In the genomic region with DNA sequence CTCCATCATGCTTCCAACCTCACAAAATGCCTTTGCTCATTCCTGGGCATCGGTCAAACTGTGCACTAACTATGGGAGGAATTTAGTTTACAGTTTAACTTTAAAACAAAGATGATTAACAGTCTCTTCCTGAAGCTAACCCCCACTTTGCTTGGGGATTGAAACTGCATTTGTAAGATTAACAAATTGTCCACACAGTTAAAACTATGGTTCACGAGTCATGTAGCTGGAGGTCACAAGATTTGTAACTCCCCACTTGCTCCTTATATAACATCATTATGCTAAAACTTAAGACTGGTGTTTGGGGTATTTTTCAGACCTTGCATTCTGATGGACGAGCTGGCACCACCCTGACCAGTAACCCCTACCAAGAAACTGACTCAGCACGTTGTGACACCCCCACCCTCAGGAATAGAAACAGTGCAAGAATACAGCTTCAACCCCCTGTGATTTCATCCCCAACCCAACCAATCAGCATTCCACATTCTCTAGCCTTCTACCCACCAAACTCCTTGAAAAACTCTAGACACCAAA, we compare ENCODE assay signal across 23 cellular contexts.
DNase-seq lines count a peak whose midpoint lies in the region; ATAC-seq, FAIRE-seq and TF ChIP-seq lines count a peak whose summit lies in the region.
"Had no signal": no experiment of that assay in that cellular context is flagged by ENCODE, and none has a peak within 500 bp of the region (broad histone marks: within the 10 kb centered on the region; RNA-seq: fewer than 3 reads in every experiment).

No MANE protein-coding gene starts in this region.

- no peak overlapping the region for H3K4me3 Mint-ChIP-seq in nephron progenitor cell
- no peak overlapping the region for H3K4me3 Mint-ChIP-seq in activated T-cell treated with anti-CD3 and anti-CD28 coated beads, Interleukin-2, amount 50 U/mL, for 72 hours
- H3K4me3 Mint-ChIP-seq: activated CD8-positive, alpha-beta memory T cell treated with anti-CD3 and anti-CD28 coated beads, Interleukin-2, amount 10 ng/mL, durations not matched to agents 7 days and 5 days; brain; dendritic cell treated with granulocyte-macrophage colony-stimulating factor and Interleukin-4, amounts not matched to agents 40 ng/mL and 50 ng/mL, for 4 days; naive thymus-derived CD4-positive, alpha-beta T cell; stimulated activated naive CD8-positive, alpha-beta T cell treated with anti-CD3 and anti-CD28 coated beads, Interleukin-15, amount 100 ng/mL, for 72 hours had no signal

- TF ChIP-seq CTCF in AG09309 (IDR thresholded peaks at IDR 0.05; ENCODE audit: control insufficient read depth, insufficient read depth, low read depth, low read length, missing control alignments) = no peak
- no peak for TF ChIP-seq CTCF in fibroblast of the aortic adventitia (IDR thresholded peaks at IDR 0.05; ENCODE audit: insufficient read depth, low read length)
- no peak for TF ChIP-seq CTCF in nephron progenitor cell (IDR thresholded peaks at IDR 0.05)

- FAIRE-seq in RCC 7860 (lab: Jason Lieb, UNC) = peak; percentile 98
- FAIRE-seq: GM12892 had no signal

- DNase-seq in AG09309 (ENCODE audit: low read depth) (peak; percentile 0), RCC 7860 (ENCODE audit: low spot score) (peak; percentile 85), fibroblast of the aortic adventitia (ENCODE audit: low read depth) (peak; percentile 21), nephron progenitor cell (no peak), NCI-H146 (lab: John Stamatoyannopoulos, UW) (no peak), midbrain (lab: John Stamatoyannopoulos, UW) (no peak)
- DNase-seq in activated T-cell treated with anti-CD3 and anti-CD28 coated beads, Interleukin-2, amount 50 U/mL, for 72 hours = no peak
- DNase-seq: activated CD8-positive, alpha-beta memory T cell treated with anti-CD3 and anti-CD28 coated beads, Interleukin-2, amount 10 ng/mL, durations not matched to agents 7 days and 5 days; AML-193; Caco-2; erythroblast; hippocampal formation; left ventricle myocardium superior; naive thymus-derived CD4-positive, alpha-beta T cell; NCI-H187 treated with DMSO at 0.1 percent for 48 hours; NCI-H524; stimulated activated naive CD8-positive, alpha-beta T cell treated with anti-CD3 and anti-CD28 coated beads, Interleukin-15, amount 100 ng/mL, for 72 hours; T1000 had no signal

- H3K4me3 ChIP-seq in AG09309 (ENCODE audit: control insufficient read depth, low read depth, low read length) (no peak overlapping the region), fibroblast of the aortic adventitia (ENCODE audit: low read depth, low read length) (no peak overlapping the region)
- H3K4me3 ChIP-seq: SJSA1 had no signal

- peak overlapping the region; percentile 84 for H3K27ac Mint-ChIP-seq in nephron progenitor cell
- H3K27ac Mint-ChIP-seq in activated T-cell treated with anti-CD3 and anti-CD28 coated beads, Interleukin-2, amount 50 U/mL, for 72 hours = no peak overlapping the region
- H3K27ac Mint-ChIP-seq: activated CD8-positive, alpha-beta memory T cell treated with anti-CD3 and anti-CD28 coated beads, Interleukin-2, amount 10 ng/mL, durations not matched to agents 7 days and 5 days; dendritic cell treated with granulocyte-macrophage colony-stimulating factor and Interleukin-4, amounts not matched to agents 40 ng/mL and 50 ng/mL, for 4 days had no signal

- peaks cover 11% of the 10 kb centered on the region for H3K36me3 Mint-ChIP-seq in nephron progenitor cell (ENCODE audit: low read depth)
- H3K36me3 Mint-ChIP-seq in activated T-cell treated with anti-CD3 and anti-CD28 coated beads, Interleukin-2, amount 50 U/mL, for 72 hours (ENCODE audit: insufficient read depth in 2 of 2) = no peaks in the 10 kb centered on the region

- no peaks in the 10 kb centered on the region for H3K9me3 Mint-ChIP-seq in nephron progenitor cell
- H3K9me3 Mint-ChIP-seq in activated T-cell treated with anti-CD3 and anti-CD28 coated beads, Interleukin-2, amount 50 U/mL, for 72 hours = no peaks in the 10 kb centered on the region
- H3K9me3 Mint-ChIP-seq: dendritic cell treated with granulocyte-macrophage colony-stimulating factor and Interleukin-4, amounts not matched to agents 40 ng/mL and 50 ng/mL, for 4 days; naive thymus-derived CD4-positive, alpha-beta T cell; stimulated activated naive CD8-positive, alpha-beta T cell treated with anti-CD3 and anti-CD28 coated beads, Interleukin-15, amount 100 ng/mL, for 72 hours had no signal

- no peaks in the 10 kb centered on the region for H3K4me1 Mint-ChIP-seq in nephron progenitor cell
- H3K4me1 Mint-ChIP-seq in activated T-cell treated with anti-CD3 and anti-CD28 coated beads, Interleukin-2, amount 50 U/mL, for 72 hours (ENCODE audit: low read depth) = no peaks in the 10 kb centered on the region
- H3K4me1 Mint-ChIP-seq: activated CD8-positive, alpha-beta memory T cell treated with anti-CD3 and anti-CD28 coated beads, Interleukin-2, amount 10 ng/mL, durations not matched to agents 7 days and 5 days; stimulated activated naive CD8-positive, alpha-beta T cell treated with anti-CD3 and anti-CD28 coated beads, Interleukin-15, amount 100 ng/mL, for 72 hours had no signal

- no peak for ATAC-seq in activated T-cell treated with anti-CD3 and anti-CD28 coated beads, Interleukin-2, amount 50 U/mL, for 72 hours (replicated peaks in 1 of 2)
- no peak for ATAC-seq in GM21447 (IDR thresholded peaks at IDR 0.05; ENCODE audit: unreplicated experiment)
- ATAC-seq: activated CD8-positive, alpha-beta memory T cell treated with anti-CD3 and anti-CD28 coated beads, Interleukin-2, amount 10 ng/mL, durations not matched to agents 7 days and 5 days; left ventricle myocardium superior; naive thymus-derived CD4-positive, alpha-beta T cell; stimulated activated naive CD8-positive, alpha-beta T cell treated with anti-CD3 and anti-CD28 coated beads, Interleukin-15, amount 100 ng/mL, for 72 hours had no signal

- no peaks in the 10 kb centered on the region for H3K27me3 Mint-ChIP-seq in nephron progenitor cell (ENCODE audit: low read depth, poor library complexity)
- H3K27me3 Mint-ChIP-seq in activated T-cell treated with anti-CD3 and anti-CD28 coated beads, Interleukin-2, amount 50 U/mL, for 72 hours (ENCODE audit: low read depth) = no peaks in the 10 kb centered on the region
- H3K27me3 Mint-ChIP-seq: activated CD8-positive, alpha-beta memory T cell treated with anti-CD3 and anti-CD28 coated beads, Interleukin-2, amount 10 ng/mL, durations not matched to agents 7 days and 5 days; brain; dendritic cell treated with granulocyte-macrophage colony-stimulating factor and Interleukin-4, amounts not matched to agents 40 ng/mL and 50 ng/mL, for 4 days; naive thymus-derived CD4-positive, alpha-beta T cell; stimulated activated naive CD8-positive, alpha-beta T cell treated with anti-CD3 and anti-CD28 coated beads, Interleukin-15, amount 100 ng/mL, for 72 hours had no signal

Comparison
In these comparisons a context has a peak if more than half of its experiments do, and no peak if none do; other contexts are left out.
1. DNase-seq: peak in AG09309 (single experiment), RCC 7860 (single experiment) and fibroblast of the aortic adventitia (single experiment); none in nephron progenitor cell (single experiment), activated T-cell treated with anti-CD3 and anti-CD28 coated beads, Interleukin-2, amount 50 U/mL, for 72 hours (0 of 2), NCI-H146 (single experiment) and midbrain (single experiment).